ENCODE assay signal across 9 cellular contexts in the genomic region with DNA sequence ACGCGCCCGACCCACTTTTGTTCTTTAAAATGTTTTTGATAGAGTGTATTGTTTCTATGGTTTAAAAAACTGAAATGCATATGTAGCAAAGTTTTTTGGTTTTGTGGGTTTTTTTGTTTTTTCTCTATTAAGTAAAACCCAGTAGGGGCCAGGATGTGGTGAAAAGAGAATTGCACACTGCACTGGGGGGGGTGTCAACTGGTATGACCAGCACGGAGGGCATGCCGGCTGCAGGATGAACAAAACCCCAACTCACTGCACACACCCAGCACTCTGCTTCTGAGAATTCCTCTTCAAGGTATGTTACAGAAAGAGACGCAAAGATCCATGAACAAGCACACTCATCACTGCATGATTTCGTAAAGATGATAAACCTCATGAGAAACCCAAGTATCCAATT.
DNase-seq lines count a peak whose midpoint lies in the region; TF ChIP-seq lines count a peak whose summit lies in the region.
"Had no signal": no experiment of that assay in that cellular context is flagged by ENCODE, and none has a peak within 500 bp of the region (broad histone marks: within the 10 kb centered on the region; RNA-seq: fewer than 3 reads in every experiment).

No MANE protein-coding gene starts in this region.

- H3K36me3 Mint-ChIP-seq in activated naive CD4-positive, alpha-beta T cell treated with anti-CD3 and anti-CD28 coated beads, Interleukin-2, amount 50 U/mL, for 24 hours = peaks cover 11% of the 10 kb centered on the region

- H3K4me1 ChIP-seq in BE2C = peaks cover 7% of the 10 kb centered on the region; the same call in 1 of the 2 replicates

- peak; percentile 56 for DNase-seq in GM06990 (ENCODE audit: extremely low read depth, insufficient read length)
- DNase-seq in T follicular helper cell (ENCODE audit: low read depth) = peak; percentile 56
- peak; percentile 21 to 26 for DNase-seq in stimulated activated CD4-positive, alpha-beta T cell treated with anti-CD3 and anti-CD28 coated beads, Interleukin-1b, Interleukin-23, amount 100 ng/mL, for 1 hour (ENCODE audit: low read depth in 2 of 2)
- no peak for DNase-seq in putamen (ENCODE audit: low spot score)
- DNase-seq in GM20000 (ENCODE audit: low spot score) = no peak
- DNase-seq in germinal center (ENCODE audit: low spot score) = no peak
- DNase-seq in BE2C = no peak
- DNase-seq: IMR-90 had no signal

- H3K27ac Mint-ChIP-seq in activated naive CD4-positive, alpha-beta T cell treated with anti-CD3 and anti-CD28 coated beads, Interleukin-2, amount 50 U/mL, for 24 hours = peak overlapping the region; percentile 1

- no peaks in the 10 kb centered on the region for H3K9me3 Mint-ChIP-seq in activated naive CD4-positive, alpha-beta T cell treated with anti-CD3 and anti-CD28 coated beads, Interleukin-2, amount 50 U/mL, for 24 hours

- H3K4me1 Mint-ChIP-seq in activated naive CD4-positive, alpha-beta T cell treated with anti-CD3 and anti-CD28 coated beads, Interleukin-2, amount 50 U/mL, for 24 hours = peaks cover 76% of the 10 kb centered on the region

- H3K4me3 Mint-ChIP-seq in activated naive CD4-positive, alpha-beta T cell treated with anti-CD3 and anti-CD28 coated beads, Interleukin-2, amount 50 U/mL, for 24 hours = peak overlapping the region; percentile 23

- H3K36me3 ChIP-seq in GM06990 (ENCODE audit: control insufficient read depth, insufficient read depth, low read length) (peaks cover 18% of the 10 kb centered on the region), BE2C (no peaks in the 10 kb centered on the region; the same call in 1 of the 2 replicates)

- no peaks in the 10 kb centered on the region for H3K27me3 ChIP-seq in GM06990 (replicated peaks; ENCODE audit: control insufficient read depth, insufficient read depth, low read length)
- H3K27me3 ChIP-seq in BE2C = no peaks in the 10 kb centered on the region

- H3K4me3 ChIP-seq in GM06990 (replicated peaks; ENCODE audit: low read depth, low read length) (peak overlapping the region; percentile 29; the same call in 1 of the 2 replicates), BE2C (ENCODE audit: low read depth, low read length) (no peak overlapping the region)

- no peaks in the 10 kb centered on the region for H3K9me3 ChIP-seq in BE2C

- H3K27me3 Mint-ChIP-seq in activated naive CD4-positive, alpha-beta T cell treated with anti-CD3 and anti-CD28 coated beads, Interleukin-2, amount 50 U/mL, for 24 hours = no peaks in the 10 kb centered on the region

- TF ChIP-seq CTCF in GM06990 (IDR thresholded peaks at IDR 0.05; ENCODE audit: insufficient read depth, low read length, poor library complexity, severe bottlenecking) (no peak), GM20000 (IDR thresholded peaks at IDR 0.05; ENCODE audit: extremely low read depth, missing control alignments) (no peak), BE2C (IDR thresholded peaks at IDR 0.05; ENCODE audit: low read depth, low read length) (no peak)

Comparison
In these comparisons a context has a peak if more than half of its experiments do, and no peak if none do; other contexts are left out.
1. DNase-seq: peak in GM06990 (single experiment), T follicular helper cell (single experiment) and stimulated activated CD4-positive, alpha-beta T cell treated with anti-CD3 and anti-CD28 coated beads, Interleukin-1b, Interleukin-23, amount 100 ng/mL, for 1 hour (2 of 2); none in putamen (single experiment), GM20000 (single experiment), germinal center (single experiment) and BE2C (single experiment).